7 cellular contexts compared by ENCODE assay signal in genomic region chr3:175852560-175852959, GRCh38.
"Had no signal": no experiment of that assay in that cellular context is flagged by ENCODE, and none has a peak within 500 bp of the region (broad histone marks: within the 10 kb centered on the region; RNA-seq: fewer than 3 reads in every experiment).

No MANE protein-coding gene starts in this region.

- H3K4me3 ChIP-seq: K562 had no signal

- FAIRE-seq: HepG2, HTR-8/SVneo, K562 had no signal

- ATAC-seq: HepG2, K562 had no signal

- DNase-seq: IMR-90, KBM-7, KG1 had no signal

- H3K27ac ChIP-seq: HL-60 had no signal
